ENCODE assay signal across 2 cellular contexts in genomic region chr2:240123821-240124650, GRCh38.
TF ChIP-seq lines count a peak whose summit lies in the region.

No MANE protein-coding gene starts in this region.

TF ChIP-seq in HepG2, 621 proteins besides CTCF, POLR2A, EP300 and RAD21:
- no peak for TF ChIP-seq KLF13 (CRISPR knock-in tag; IDR thresholded peaks at IDR 0.05)
- TF ChIP-seq, protein P1, sequence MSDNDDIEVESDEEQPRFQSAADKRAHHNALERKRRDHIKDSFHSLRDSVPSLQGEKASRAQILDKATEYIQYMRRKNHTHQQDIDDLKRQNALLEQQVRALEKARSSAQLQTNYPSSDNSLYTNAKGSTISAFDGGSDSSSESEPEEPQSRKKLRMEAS (IDR thresholded peaks at IDR 0.05): no peak
- TF ChIP-seq, protein P2, sequence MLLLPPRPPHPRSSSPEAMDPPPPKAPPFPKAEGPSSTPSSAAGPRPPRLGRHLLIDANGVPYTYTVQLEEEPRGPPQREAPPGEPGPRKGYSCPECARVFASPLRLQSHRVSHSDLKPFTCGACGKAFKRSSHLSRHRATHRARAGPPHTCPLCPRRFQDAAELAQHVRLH (CRISPR knock-in tag; IDR thresholded peaks at IDR 0.05; ENCODE audit: borderline replicate concordance, low read depth): no peak
- no peak for TF ChIP-seq PHF5A (CRISPR knock-in tag; IDR thresholded peaks at IDR 0.05; ENCODE audit: low read depth, unreplicated experiment)
- TF ChIP-seq HNF4A (CRISPR knock-in tag; IDR thresholded peaks at IDR 0.05): no peak

TF ChIP-seq in HEK293T, 16 proteins besides CTCF, POLR2A, EP300 and RAD21:
- TF ChIP-seq CTBP1 (IDR thresholded peaks at IDR 0.05; ENCODE audit: borderline replicate concordance) (no peak), FOXM1 (IDR thresholded peaks at IDR 0.05; ENCODE audit: borderline replicate concordance) (no peak), TARDBP (IDR thresholded peaks at IDR 0.05) (no peak), ELF4 (IDR thresholded peaks at IDR 0.05) (no peak), SUZ12 (IDR thresholded peaks at IDR 0.05) (no peak), ARNT (IDR thresholded peaks at IDR 0.05) (no peak), LEF1 (IDR thresholded peaks at IDR 0.05; ENCODE audit: borderline replicate concordance) (no peak), SP1 (IDR thresholded peaks at IDR 0.05) (no peak)
TF ChIP-seq in HEK293T: peak in this region for 0.
